Comparison of ENCODE assay signal across 8 cellular contexts in the genomic region with DNA sequence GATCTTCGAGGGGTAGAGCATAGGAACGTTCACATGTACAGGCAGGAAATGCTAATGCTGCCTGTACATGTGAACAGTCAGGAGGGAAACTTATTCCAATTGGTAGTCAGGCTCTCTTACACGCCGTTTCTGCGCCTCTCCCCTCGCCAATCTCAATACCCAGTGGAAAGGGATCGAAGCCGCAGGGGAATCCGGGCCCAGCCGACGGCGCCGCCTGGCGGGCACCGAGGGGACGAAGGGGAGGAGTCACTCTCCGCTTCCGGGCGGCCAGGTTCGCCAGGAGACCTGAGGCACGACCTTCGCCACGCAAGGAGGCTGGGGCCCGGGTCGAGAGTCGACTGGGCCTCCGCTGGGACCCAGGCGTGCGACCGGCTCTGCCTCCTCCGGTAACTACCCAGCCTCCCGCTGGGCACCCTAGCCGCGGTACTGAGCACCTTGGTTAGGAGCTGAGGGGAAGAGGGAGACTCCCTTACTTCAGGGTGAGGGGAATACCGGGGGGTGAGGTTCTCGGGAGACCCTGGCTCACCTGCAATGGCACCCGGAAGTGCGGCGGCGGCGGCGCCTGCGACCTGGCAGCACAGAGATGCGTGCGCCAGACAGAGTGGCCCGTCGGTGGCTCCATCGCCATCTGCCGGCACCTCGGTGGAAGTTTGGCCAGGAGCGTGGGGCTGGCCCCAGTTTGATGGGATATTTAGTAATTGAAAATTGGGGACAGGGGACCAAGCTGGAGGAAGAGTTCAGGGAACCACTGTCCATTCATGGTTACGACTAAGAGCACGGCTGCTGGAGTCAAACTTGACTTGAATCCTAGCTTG. TPM values are rescaled to one million over a fixed set of nuclear protein-coding genes. Genes with fewer than 3 reads are reported as not detected.
DNase-seq lines count a peak whose midpoint lies in the region; ATAC-seq and TF ChIP-seq lines count a peak whose summit lies in the region.

A gene (minus strand): TSS at position 557 of the 815 bp plus-strand sequence. CDS start 1,026 bp downstream, outside the sequence.

- peak; percentile 88 for ATAC-seq in CD4-positive, alpha-beta T cell (ENCODE audit: poor library complexity)
- ATAC-seq in GM19395 (IDR thresholded peaks at IDR 0.05; ENCODE audit: unreplicated experiment) (peak; percentile 90), HG03558 (IDR thresholded peaks at IDR 0.05; ENCODE audit: extremely low read depth, unreplicated experiment) (peak; percentile 61)
- peak; percentile 92 for ATAC-seq in activated CD8-positive, alpha-beta T cell treated with anti-CD3 and anti-CD28 coated beads, Interleukin-2, amount 10 ng/mL, durations not matched to agents 7 days and 5 days

- H3K27ac Mint-ChIP-seq in CD4-positive, alpha-beta T cell: peak within 1 kb of the TSS; percentile 93
- peak within 1 kb of the TSS; percentile 92 for H3K27ac Mint-ChIP-seq in activated CD8-positive, alpha-beta T cell treated with anti-CD3 and anti-CD28 coated beads, Interleukin-2, amount 10 ng/mL, durations not matched to agents 7 days and 5 days

- intact Hi-C loops in CD4-positive, alpha-beta T cell (cut with DNase I, micrococcal nuclease): loop anchor here (1.0 to 5.0 kb wide), 6 partner anchors 15 to 197 kb away; a partner anchor contains a TSS

- no peaks in the 10 kb centered on the region for H3K27me3 ChIP-seq in CD4-positive, alpha-beta T cell (ENCODE audit: control insufficient read depth, insufficient read depth, low read length)

- H3K9me3 ChIP-seq in CD4-positive, alpha-beta T cell (ENCODE audit: control insufficient read depth, low read length): no peaks in the 10 kb centered on the region

- peaks cover 62% of the 10 kb centered on the region for H3K36me3 Mint-ChIP-seq in CD4-positive, alpha-beta T cell (ENCODE audit: low read depth)
- H3K36me3 Mint-ChIP-seq in activated CD8-positive, alpha-beta T cell treated with anti-CD3 and anti-CD28 coated beads, Interleukin-2, amount 10 ng/mL, durations not matched to agents 7 days and 5 days (ENCODE audit: low read depth): peaks cover 38% of the 10 kb centered on the region

- peak; percentile 81 for TF ChIP-seq CTCF in CD4-positive, alpha-beta T cell (IDR thresholded peaks at IDR 0.05)

- peaks cover 43% of the 10 kb centered on the region for H3K4me1 Mint-ChIP-seq in CD4-positive, alpha-beta T cell (ENCODE audit: low read depth)
- H3K4me1 Mint-ChIP-seq in activated CD8-positive, alpha-beta T cell treated with anti-CD3 and anti-CD28 coated beads, Interleukin-2, amount 10 ng/mL, durations not matched to agents 7 days and 5 days (ENCODE audit: low read depth): peaks cover 44% of the 10 kb centered on the region

- no peaks in the 10 kb centered on the region for H3K27me3 Mint-ChIP-seq in CD4-positive, alpha-beta T cell
- no peaks in the 10 kb centered on the region for H3K27me3 Mint-ChIP-seq in activated CD8-positive, alpha-beta T cell treated with anti-CD3 and anti-CD28 coated beads, Interleukin-2, amount 10 ng/mL, durations not matched to agents 7 days and 5 days (ENCODE audit: low read depth)

- DNase-seq in CD4-positive, alpha-beta T cell: peak; percentile 81 to 89 (median 87)
- DNase-seq in NCI-H82 (lab: John Stamatoyannopoulos, UW) (peak; percentile 87), lung microvascular endothelial cell (ENCODE audit: low read depth in 2 of 2) (peak; percentile 87 to 93)
- peak; percentile 91 for DNase-seq in activated CD8-positive, alpha-beta T cell treated with anti-CD3 and anti-CD28 coated beads, Interleukin-2, amount 10 ng/mL, durations not matched to agents 7 days and 5 days
- DNase-seq in effector CD4-positive, alpha-beta T cell: peak; percentile 86
- peak; percentile 78 for DNase-seq in stimulated activated CD8-positive, alpha-beta memory T cell treated with anti-CD3 and anti-CD28 coated beads, Interleukin-12 subunit alpha, Interleukin-12 subunit beta, amount 100 ng/mL, for 1 hour (ENCODE audit: low read depth)

- CTCF ChIA-PET in CD4-positive, alpha-beta T cell (lab: Charles Lee): interaction anchor here (0.8 to 3.0 kb wide), 11 partner anchors 10 to 636 kb away, joined by 3 to 27 read pairs (median 12); a partner anchor contains a TSS
- CTCF ChIA-PET in activated CD8-positive, alpha-beta T cell treated with anti-CD3 and anti-CD28 coated beads, Interleukin-2, amount 10 ng/mL, durations not matched to agents 7 days and 5 days (lab: Charles Lee): interaction anchor here (0.8 to 7.9 kb wide), 19 partner anchors 8 to 412 kb away, joined by 3 to 111 read pairs (median 4); a partner anchor contains a TSS

- H3K27ac ChIP-seq in CD4-positive, alpha-beta T cell (ENCODE audit: low read depth, low read length): peak within 1 kb of the TSS; percentile 96

- no peaks in the 10 kb centered on the region for H3K9me3 Mint-ChIP-seq in CD4-positive, alpha-beta T cell
- H3K9me3 Mint-ChIP-seq in activated CD8-positive, alpha-beta T cell treated with anti-CD3 and anti-CD28 coated beads, Interleukin-2, amount 10 ng/mL, durations not matched to agents 7 days and 5 days (ENCODE audit: insufficient read depth): no peaks in the 10 kb centered on the region

- H3K4me3 Mint-ChIP-seq in CD4-positive, alpha-beta T cell: peak within 1 kb of the TSS; percentile 92
- peak within 1 kb of the TSS; percentile 85 for H3K4me3 Mint-ChIP-seq in activated CD8-positive, alpha-beta T cell treated with anti-CD3 and anti-CD28 coated beads, Interleukin-2, amount 10 ng/mL, durations not matched to agents 7 days and 5 days

- POLR2A ChIA-PET in CD4-positive, alpha-beta T cell (lab: Charles Lee): interaction anchor here (0.6 to 6.5 kb wide), 9 partner anchors 9 to 1743 kb away, joined by 3 to 51 read pairs (median 11); a partner anchor contains a TSS
- POLR2A ChIA-PET in activated CD8-positive, alpha-beta T cell treated with anti-CD3 and anti-CD28 coated beads, Interleukin-2, amount 10 ng/mL, durations not matched to agents 7 days and 5 days (lab: Charles Lee): interaction anchor here (0.6 to 8.4 kb wide), 8 partner anchors 13 to 442 kb away, joined by 3 to 94 read pairs (median 4); a partner anchor contains a TSS

RNA-seq across cellular contexts. Expression of the gene that starts here (rescaled TPM):
- 10 to 100 TPM; 17.5 to 18.9 TPM for total RNA-seq in CD4-positive, alpha-beta T cell
- 10 to 100 TPM; 22.6 to 23.0 TPM for total RNA-seq in activated CD8-positive, alpha-beta T cell treated with anti-CD3 and anti-CD28 coated beads, Interleukin-2, amount 10 ng/mL, durations not matched to agents 7 days and 5 days
- total RNA-seq in lung microvascular endothelial cell: 7.2 and 8.7 TPM in 2 replicates

Comparison
In these comparisons a context has a peak if more than half of its experiments do, and no peak if none do; other contexts are left out.
1. Peak in every context shown above with its lines: DNase-seq, ATAC-seq and H3K27ac ChIP-seq.